8 cellular contexts compared by ENCODE assay signal in the genomic region with DNA sequence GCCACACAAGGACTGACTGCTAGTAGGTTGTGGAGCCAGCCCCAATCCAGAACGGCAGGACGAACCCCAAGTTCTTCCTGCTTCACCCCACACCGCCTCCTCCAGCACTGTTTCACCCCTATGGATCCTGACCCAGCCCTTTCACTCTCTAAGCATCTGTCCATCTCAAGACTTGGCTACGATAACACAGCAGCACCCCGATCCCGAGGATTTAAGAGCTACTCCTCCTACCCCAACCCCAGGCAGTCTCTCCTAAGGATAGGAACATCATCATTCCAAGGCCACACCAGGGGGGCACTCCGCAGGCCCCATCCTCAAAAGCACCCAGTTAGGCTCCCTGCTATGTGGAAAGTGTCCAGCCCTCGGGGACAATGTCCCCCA. TPM values are rescaled to one million over a fixed set of nuclear protein-coding genes. Genes with fewer than 3 reads are reported as not detected.
DNase-seq lines count a peak whose midpoint lies in the region; ATAC-seq, FAIRE-seq and TF ChIP-seq lines count a peak whose summit lies in the region.

No MANE protein-coding gene starts in this region.

- no peaks in the 10 kb centered on the region for H3K9me3 Mint-ChIP-seq in activated naive CD8-positive, alpha-beta T cell treated with anti-CD3 and anti-CD28 coated beads, Interleukin-2, amount 50 U/mL, for 24 hours

- H3K4me3 ChIP-seq in skeletal muscle satellite cell (ENCODE audit: low read length) = peak overlapping the region; percentile 91

- H3K9ac ChIP-seq in skeletal muscle satellite cell (ENCODE audit: low read depth, low read length) = peak overlapping the region; percentile 90

- no peak for FAIRE-seq in HTR-8/SVneo (lab: Jason Lieb, UNC)

- H3K9me3 ChIP-seq in skeletal muscle satellite cell (replicated peaks; ENCODE audit: low read length) = no peaks in the 10 kb centered on the region

- H3K27me3 ChIP-seq in skeletal muscle satellite cell (ENCODE audit: control insufficient read depth, insufficient read depth, low read length) = peaks cover 17% of the 10 kb centered on the region

- peak; percentile 32 for DNase-seq in GM13977 (ENCODE audit: low spot score)
- DNase-seq in HTR-8/SVneo (ENCODE audit: insufficient read length, low spot score) = peak; percentile 32
- DNase-seq in activated naive CD8-positive, alpha-beta T cell treated with anti-CD3 and anti-CD28 coated beads, Interleukin-2, amount 50 U/mL, for 24 hours = peak; percentile 17
- DNase-seq in hepatic stellate cell (ENCODE audit: low spot score) = peak; percentile 27
- DNase-seq in activated gamma-delta T cell treated with Interleukin-2 at 50 U/mL for 16 hours = no peak
- DNase-seq in ecto neural progenitor cell (ENCODE audit: low spot score) = no peak
- DNase-seq in NCI-H774 (lab: John Stamatoyannopoulos, UW) = no peak

- H3K27me3 Mint-ChIP-seq in activated naive CD8-positive, alpha-beta T cell treated with anti-CD3 and anti-CD28 coated beads, Interleukin-2, amount 50 U/mL, for 24 hours = no peaks in the 10 kb centered on the region

- H3K4me1 ChIP-seq in skeletal muscle satellite cell (ENCODE audit: control insufficient read depth, insufficient read depth, low read length) = peaks cover 11% of the 10 kb centered on the region

- H3K4me1 Mint-ChIP-seq in activated naive CD8-positive, alpha-beta T cell treated with anti-CD3 and anti-CD28 coated beads, Interleukin-2, amount 50 U/mL, for 24 hours = peaks cover 20% of the 10 kb centered on the region

- in situ Hi-C loops in GM13977 (cut with MboI; ENCODE audit: low pct_unique_long_range_greater_than_20kb, low sequenced_read_pairs, unreplicated experiment) = no loop called here

- peak; percentile 13 for ATAC-seq in activated naive CD8-positive, alpha-beta T cell treated with anti-CD3 and anti-CD28 coated beads, Interleukin-2, amount 50 U/mL, for 24 hours

- no peaks in the 10 kb centered on the region for H3K36me3 ChIP-seq in skeletal muscle satellite cell (ENCODE audit: insufficient read depth, low read length)

- H3K36me3 Mint-ChIP-seq in activated naive CD8-positive, alpha-beta T cell treated with anti-CD3 and anti-CD28 coated beads, Interleukin-2, amount 50 U/mL, for 24 hours (ENCODE audit: low read depth) = peaks cover 4% of the 10 kb centered on the region

- TF ChIP-seq CTCF in GM13977 (IDR thresholded peaks at IDR 0.05; ENCODE audit: extremely low read depth, insufficient read depth, missing control alignments) = no peak

- peak overlapping the region; percentile 94 for H3K4me3 Mint-ChIP-seq in activated naive CD8-positive, alpha-beta T cell treated with anti-CD3 and anti-CD28 coated beads, Interleukin-2, amount 50 U/mL, for 24 hours

- peak overlapping the region; percentile 91 for H3K27ac Mint-ChIP-seq in activated naive CD8-positive, alpha-beta T cell treated with anti-CD3 and anti-CD28 coated beads, Interleukin-2, amount 50 U/mL, for 24 hours

- peak overlapping the region; percentile 87 for H3K4me2 ChIP-seq in skeletal muscle satellite cell (ENCODE audit: low read length)

RNA-seq across cellular contexts. Expression of a gene that starts 0.7 kb away (rescaled TPM):
- 13.2 and 14.6 TPM in 2 replicates for total RNA-seq in skeletal muscle satellite cell (2012; rRNA removed)

RNA-seq across cellular contexts. Expression of a gene that starts 16.8 kb away (rescaled TPM):
- 10.4 and 13.1 TPM in 2 replicates for total RNA-seq in skeletal muscle satellite cell (2012; rRNA removed)

Comparison
In these comparisons a context has a peak if more than half of its experiments do, and no peak if none do; other contexts are left out.
1. DNase-seq: peak in GM13977 (single experiment), HTR-8/SVneo (single experiment), activated naive CD8-positive, alpha-beta T cell treated with anti-CD3 and anti-CD28 coated beads, Interleukin-2, amount 50 U/mL, for 24 hours (single experiment) and hepatic stellate cell (single experiment); none in activated gamma-delta T cell treated with Interleukin-2 at 50 U/mL for 16 hours (single experiment), ecto neural progenitor cell (single experiment) and NCI-H774 (single experiment).